11 cellular contexts compared by ENCODE assay signal in genomic region chr12:93167331-93167730, GRCh38.
A peak's percentile ranks its signal among the peaks of the same experiment; 100 is the strongest.
DNase-seq lines count a peak whose midpoint lies in the region; ATAC-seq, FAIRE-seq and TF ChIP-seq lines count a peak whose summit lies in the region.
"Had no signal": no experiment of that assay in that cellular context is flagged by ENCODE, and none has a peak within 500 bp of the region (broad histone marks: within the 10 kb centered on the region; RNA-seq: fewer than 3 reads in every experiment).

No MANE protein-coding gene starts in this region.

- no peaks in the 10 kb centered on the region for H3K79me1 ChIP-seq in neuronal stem cell (ENCODE audit: low read depth, low read length)

- no peak overlapping the region for H3K23ac ChIP-seq in neuronal stem cell (ENCODE audit: low read depth, low read length, poor library complexity)

- peak overlapping the region; percentile 84 for H3K4me3 ChIP-seq in PC-3 (ENCODE audit: low read length)
- no peak overlapping the region for H3K4me3 ChIP-seq in prostate gland
- no peak overlapping the region for H3K4me3 ChIP-seq in pancreas
- H3K4me3 ChIP-seq in neuronal stem cell (ENCODE audit: low read length in 2 of 2), result no peak overlapping the region

- H3K9ac ChIP-seq in PC-3 (ENCODE audit: low read length) (no peak overlapping the region), neuronal stem cell (ENCODE audit: low read depth, low read length, poor library complexity) (no peak overlapping the region)

- no peak overlapping the region for H2BK12ac ChIP-seq in neuronal stem cell (ENCODE audit: low read length)

- H3K36me3 ChIP-seq in PC-3 (ENCODE audit: low read depth, low read length) (no peaks in the 10 kb centered on the region), prostate gland (no peaks in the 10 kb centered on the region), pancreas (no peaks in the 10 kb centered on the region), neuronal stem cell (replicated peaks in 1 of 2; ENCODE audit: control insufficient read depth in 2 of 2, insufficient read depth in 2 of 2, low read length in 2 of 2) (no peaks in the 10 kb centered on the region)
- H3K36me3 ChIP-seq: SJSA1 had no signal

- no peak for TF ChIP-seq POLR2A in prostate gland (IDR thresholded peaks at IDR 0.05)

- DNase-seq in PC-3 (no peak), prostate gland (ENCODE audit: low spot score) (no peak), left lobe of liver (ENCODE audit: low spot score) (no peak), pancreas (no peak), posterior vena cava (ENCODE audit: low spot score) (no peak), neuronal stem cell (ENCODE audit: low spot score) (no peak)
- DNase-seq: GOT3, NCI-H1048 had no signal

- intact Hi-C loops in PC-3 (cut with micrococcal nuclease) (loop anchor here (2.0 kb wide), 3 partner anchors 33 to 209 kb away; partner anchors contain the start of gene NUDT4), prostate gland (cut with DNase I) (no loop called here), pancreas (cut with DNase I) (no loop called here), posterior vena cava (cut with DNase I) (no loop called here)

- POLR2A ChIA-PET in PC-3 (lab: Charles Lee; ENCODE audit: unreplicated experiment), result interaction anchor here (0.7 kb wide), 1 partner anchor 24 kb away, joined by 3 read pairs; no protein-coding TSS in a partner anchor

- no peak for TF ChIP-seq CTCF in PC-3 (conservative IDR thresholded peaks at IDR 0.05; ENCODE audit: low read depth, low read length)
- no peak for TF ChIP-seq CTCF in prostate gland (IDR thresholded peaks at IDR 0.05)
- TF ChIP-seq CTCF in pancreas (IDR thresholded peaks at IDR 0.05), result no peak

- H3K4me1 ChIP-seq in PC-3 (ENCODE audit: insufficient read depth, low read length), result peaks cover 23% of the 10 kb centered on the region
- peaks cover 5% of the 10 kb centered on the region for H3K4me1 ChIP-seq in prostate gland (replicated peaks)
- no peaks in the 10 kb centered on the region for H3K4me1 ChIP-seq in pancreas
- H3K4me1 ChIP-seq in neuronal stem cell (ENCODE audit: control insufficient read depth in 2 of 2, insufficient read depth in 1 of 2, low read depth in 1 of 2, low read length in 2 of 2), result peaks cover 0 to 6% of the 10 kb centered on the region in 2 donors
- H3K4me1 ChIP-seq: SJSA1 had no signal

- BruUV-seq in PC-3 (replicated peaks; lab: Mats Ljungman, UMichigan), result TSS peak; percentile 90

- H3K9me3 ChIP-seq in PC-3 (ENCODE audit: low read length), result no peaks in the 10 kb centered on the region
- H3K9me3 ChIP-seq in prostate gland, result no peaks in the 10 kb centered on the region
- no peaks in the 10 kb centered on the region for H3K9me3 ChIP-seq in pancreas
- no peaks in the 10 kb centered on the region for H3K9me3 ChIP-seq in neuronal stem cell (replicated peaks in 1 of 2; ENCODE audit: control insufficient read depth in 2 of 2, insufficient read depth in 1 of 2, low read depth in 1 of 2, low read length in 2 of 2)
- H3K9me3 ChIP-seq: SJSA1 had no signal

- H2BK5ac ChIP-seq in neuronal stem cell (ENCODE audit: low read length), result no peak overlapping the region

- FAIRE-seq in pancreas (lab: Jason Lieb, UNC), result no peak

- ATAC-seq in GM18502 (IDR thresholded peaks at IDR 0.05; ENCODE audit: poor library complexity, unreplicated experiment) (peak; percentile 9), GM21723 (IDR thresholded peaks at IDR 0.05; ENCODE audit: unreplicated experiment) (peak; percentile 11), PC-3 (0 out of 2 replicates have a peak, but pooled peaks have one; percentile 6), left lobe of liver (no peak), pancreas (no peak)

- H3K27ac ChIP-seq in PC-3 (ENCODE audit: low read length), result no peak overlapping the region
- peak overlapping the region; percentile 39 to 57 for H3K27ac ChIP-seq in prostate gland
- H3K27ac ChIP-seq in pancreas, result no peak overlapping the region
- no peak overlapping the region for H3K27ac ChIP-seq in neuronal stem cell (replicated peaks; ENCODE audit: low read length)
- H3K27ac ChIP-seq: SJSA1 had no signal

- H4K20me1 ChIP-seq in PC-3 (ENCODE audit: low read length), result no peaks in the 10 kb centered on the region

- H3K14ac ChIP-seq in neuronal stem cell (ENCODE audit: low read length), result no peak overlapping the region

- H3F3A ChIP-seq in PC-3 (ENCODE audit: low read length, unreplicated experiment), result no peaks in the 10 kb centered on the region

- no peaks in the 10 kb centered on the region for H3K79me2 ChIP-seq in PC-3 (ENCODE audit: low read length)

- CTCF ChIA-PET in PC-3 (lab: Charles Lee), result interaction anchor here (0.6 kb wide), 1 partner anchor 94 kb away, joined by 3 read pairs; no protein-coding TSS in a partner anchor

- no peak overlapping the region for H4K8ac ChIP-seq in neuronal stem cell (ENCODE audit: low read depth, low read length)

- H3K4me2 ChIP-seq in PC-3 (ENCODE audit: low read length) (peak overlapping the region; percentile 88), neuronal stem cell (ENCODE audit: insufficient read depth, low read length, poor library complexity, severe bottlenecking) (no peak overlapping the region)

- H4K91ac ChIP-seq in neuronal stem cell (ENCODE audit: low read depth, low read length, poor library complexity), result no peak overlapping the region

- H3K18ac ChIP-seq in neuronal stem cell (ENCODE audit: low read length), result no peak overlapping the region

- no peaks in the 10 kb centered on the region for H3K9me2 ChIP-seq in PC-3 (replicated peaks; ENCODE audit: low read length)

- no peak overlapping the region for H2BK120ac ChIP-seq in neuronal stem cell (ENCODE audit: low read depth, low read length)

- 20% methylated on average over 2 of the region's 2 CpGs for WGBS in prostate gland
- WGBS in pancreas, 2 donors, result 46 to 60% methylated on average over 2 of the region's 2 CpGs
- no CpG with 5 or more reads among the region's 2 CpGs for WGBS in neuronal stem cell (ENCODE audit: extremely low coverage in 2 of 2, insufficient read length in 2 of 2, insufficient replicate concordance in 1 of 2), 2 donors

- H2AFZ ChIP-seq in PC-3 (ENCODE audit: low read length) (peak overlapping the region; percentile 94; the same call in 1 of the 2 replicates), neuronal stem cell (ENCODE audit: low read length) (no peak overlapping the region)

- H2AK5ac ChIP-seq in neuronal stem cell (ENCODE audit: low read depth, low read length), result no peak overlapping the region

- H3K4ac ChIP-seq in neuronal stem cell (ENCODE audit: low read length), result no peak overlapping the region

- H2BK15ac ChIP-seq in neuronal stem cell (ENCODE audit: low read length), result no peak overlapping the region

- H3K27me3 ChIP-seq in PC-3 (ENCODE audit: low read length) (no peaks in the 10 kb centered on the region), prostate gland (replicated peaks; ENCODE audit: insufficient read depth) (no peaks in the 10 kb centered on the region), pancreas (peaks cover 0 to 4% (median 0%) of the 10 kb centered on the region in 4 donors), neuronal stem cell (ENCODE audit: control insufficient read depth in 3 of 3, insufficient read depth in 3 of 3, low read depth in 1 of 3, low read length in 3 of 3) (peaks cover 0 to 4% (median 0%) of the 10 kb centered on the region in 3 experiments)
- H3K27me3 ChIP-seq: SJSA1 had no signal

Comparison
In these comparisons a context has a peak if more than half of its experiments do, and no peak if none do; other contexts are left out.
1. ATAC-seq: peak in GM18502 (single experiment), GM21723 (single experiment) and PC-3 (single experiment); none in left lobe of liver (single experiment) and pancreas (0 of 4).
2. H3K27ac ChIP-seq: peak in prostate gland (2 of 2); none in PC-3 (single experiment), pancreas (0 of 4) and neuronal stem cell (single experiment).